25 cellular contexts compared by ENCODE assay signal in genomic region chr7:87918740-87919139, GRCh38.
"Had no signal": no experiment of that assay in that cellular context is flagged by ENCODE, and none has a peak within 500 bp of the region (broad histone marks: within the 10 kb centered on the region; RNA-seq: fewer than 3 reads in every experiment).

No MANE protein-coding gene starts in this region.

- H3K27me3 ChIP-seq: adrenal gland had no signal

- H3K27ac ChIP-seq: adrenal gland had no signal

- H3K4me3 ChIP-seq: adrenal gland had no signal

- H3K9me3 ChIP-seq: adrenal gland had no signal

- DNase-seq: activated CD4-positive, alpha-beta T cell treated with anti-CD3 and anti-CD28 coated beads for 48 hours; activated CD4-positive, alpha-beta T cell treated with anti-CD3 and anti-CD28 coated beads, Interleukin-2, amount 50 U/mL, for 4 hours; activated CD4-positive, CD25-positive, alpha-beta regulatory T cell treated with anti-CD3 and anti-CD28 coated beads, Interleukin-2, amount 50 U/mL, for 72 hours; activated CD8-positive, alpha-beta memory T cell treated with anti-CD3 and anti-CD28 coated beads, Interleukin-2, amount 50 U/mL, for 48 hours; activated CD8-positive, alpha-beta T cell treated with anti-CD3 and anti-CD28 coated beads, Interleukin-2, amount 10 ng/mL, durations not matched to agents 7 days and 5 days; activated naive CD4-positive, alpha-beta T cell treated with anti-CD3 and anti-CD28 coated beads, Interleukin-2, amount 50 U/mL, for 16 hours; activated naive CD8-positive, alpha-beta T cell treated with anti-CD3 and anti-CD28 coated beads, Interleukin-2, amount 10 ng/mL, durations not matched to agents 7 days and 5 days; activated T-cell treated with anti-CD3 and anti-CD28 coated beads, Interleukin-2, amount 50 U/mL, for 1 hour; adrenal gland; anterior cingulate cortex; IMR-90; Kasumi-1; KBM-7; NCI-H1105 treated with DMSO at 0.1 percent for 48 hours; NCI-H1694; NCI-H2029; NCI-H2107; NCI-H524; NCI-H82; OCI-M1; RPMI8226; SHP77; T-helper 9 cell had no signal

- H3K4me1 ChIP-seq: adrenal gland had no signal

- ATAC-seq: activated CD8-positive, alpha-beta T cell treated with anti-CD3 and anti-CD28 coated beads, Interleukin-2, amount 10 ng/mL, durations not matched to agents 7 days and 5 days; Panc1; WTC11 had no signal

- H3K36me3 ChIP-seq: adrenal gland had no signal
